In genomic region chr19:44857837-44858236, GRCh38 we compare ENCODE assay signal across 36 cellular contexts. TPM values are rescaled to one million over a fixed set of nuclear protein-coding genes. Genes with fewer than 3 reads are reported as not detected.
A peak's percentile ranks its signal among the peaks of the same experiment; 100 is the strongest.
DNase-seq lines count a peak whose midpoint lies in the region; ATAC-seq and TF ChIP-seq lines count a peak whose summit lies in the region.
"Had no signal": no experiment of that assay in that cellular context is flagged by ENCODE, and none has a peak within 500 bp of the region (broad histone marks: within the 10 kb centered on the region; RNA-seq: fewer than 3 reads in every experiment).

No MANE protein-coding gene starts in this region.

- no peaks in the 10 kb centered on the region for H3K9me3 Mint-ChIP-seq in stimulated activated effector memory CD8-positive, alpha-beta T cell treated with anti-CD3 and anti-CD28 coated beads, Interleukin-12 subunit alpha, Interleukin-12 subunit beta, amount 100 ng/mL, for 72 hours
- H3K9me3 Mint-ChIP-seq: activated naive CD8-positive, alpha-beta T cell treated with anti-CD3 and anti-CD28 coated beads, Interleukin-2, amount 10 ng/mL, durations not matched to agents 7 days and 5 days; activated T-cell treated with anti-CD3 and anti-CD28 coated beads, Interleukin-2, amount 50 U/mL, for 4 hours; endodermal cell; H9; T-cell had no signal

- H3K4me3 ChIP-seq in HAP-1 = no peak overlapping the region
- H3K4me3 ChIP-seq in duodenal mucosa (ENCODE audit: low read depth in 1 of 2, low read length in 2 of 2) = no peak overlapping the region
- no peak overlapping the region for H3K4me3 ChIP-seq in WERI-Rb-1 (ENCODE audit: low read depth, low read length)
- H3K4me3 ChIP-seq: ascending aorta, esophagus squamous epithelium, heart right ventricle, smooth muscle cell, testis had no signal

- no peaks in the 10 kb centered on the region for H3K27me3 ChIP-seq in HAP-1 (ENCODE audit: low read depth)
- no peaks in the 10 kb centered on the region for H3K27me3 ChIP-seq in duodenal mucosa (ENCODE audit: control insufficient read depth in 1 of 2, insufficient read depth in 2 of 2, low read length in 2 of 2)
- H3K27me3 ChIP-seq in WERI-Rb-1 (ENCODE audit: insufficient read depth, low read depth, severe bottlenecking) = no peaks in the 10 kb centered on the region
- H3K27me3 ChIP-seq: ascending aorta, esophagus squamous epithelium, foreskin keratinocyte, heart right ventricle, testis had no signal

- TF ChIP-seq CTCF in 22Rv1 (IDR thresholded peaks at IDR 0.05) = no peak
- no peak for TF ChIP-seq CTCF in WERI-Rb-1 (IDR thresholded peaks at IDR 0.05; ENCODE audit: low read depth, low read length)

- TF ChIP-seq POLR2A in GM18505 (IDR thresholded peaks at IDR 0.05; ENCODE audit: borderline replicate concordance, extremely low read depth, insufficient read depth, insufficient read length) = no peak

- no peak overlapping the region for H3K4me3 Mint-ChIP-seq in stimulated activated effector memory CD8-positive, alpha-beta T cell treated with anti-CD3 and anti-CD28 coated beads, Interleukin-12 subunit alpha, Interleukin-12 subunit beta, amount 100 ng/mL, for 72 hours
- H3K4me3 Mint-ChIP-seq: activated CD8-positive, alpha-beta memory T cell treated with anti-CD3 and anti-CD28 coated beads, Interleukin-2, amount 10 ng/mL, durations not matched to agents 7 days and 5 days; activated naive CD8-positive, alpha-beta T cell treated with anti-CD3 and anti-CD28 coated beads, Interleukin-2, amount 10 ng/mL, durations not matched to agents 7 days and 5 days; activated T-cell treated with anti-CD3 and anti-CD28 coated beads, Interleukin-2, amount 50 U/mL, for 4 hours; CD4-positive, alpha-beta memory T cell; endodermal cell; H9; neural crest cell; T-cell had no signal

- H3K9me3 ChIP-seq in HAP-1 (no peaks in the 10 kb centered on the region), duodenal mucosa (ENCODE audit: control insufficient read depth in 1 of 2, low read length in 2 of 2) (no peaks in the 10 kb centered on the region), WERI-Rb-1 (ENCODE audit: severe bottlenecking) (no peaks in the 10 kb centered on the region)
- H3K9me3 ChIP-seq: ascending aorta, esophagus squamous epithelium, heart right ventricle, testis had no signal

- no peak for ATAC-seq in stimulated activated effector memory CD8-positive, alpha-beta T cell treated with anti-CD3 and anti-CD28 coated beads, Interleukin-12 subunit alpha, Interleukin-12 subunit beta, amount 100 ng/mL, for 72 hours
- ATAC-seq in GM18505 (IDR thresholded peaks at IDR 0.05; ENCODE audit: unreplicated experiment) = no peak
- ATAC-seq: activated CD8-positive, alpha-beta memory T cell treated with anti-CD3 and anti-CD28 coated beads, Interleukin-2, amount 10 ng/mL, durations not matched to agents 7 days and 5 days; activated T-cell treated with anti-CD3 and anti-CD28 coated beads, Interleukin-2, amount 50 U/mL, for 4 hours; foreskin keratinocyte; stimulated activated naive CD8-positive, alpha-beta T cell treated with anti-CD3 and anti-CD28 coated beads, Interleukin-15, Interleukin-2, amounts not matched to agents 100 U/mL and 50 U/mL, for 24 hours; T-cell had no signal

- no peaks in the 10 kb centered on the region for H3K4me1 Mint-ChIP-seq in stimulated activated effector memory CD8-positive, alpha-beta T cell treated with anti-CD3 and anti-CD28 coated beads, Interleukin-12 subunit alpha, Interleukin-12 subunit beta, amount 100 ng/mL, for 72 hours
- H3K4me1 Mint-ChIP-seq: neural crest cell, T-cell had no signal

- no peak overlapping the region for H3K27ac Mint-ChIP-seq in stimulated activated effector memory CD8-positive, alpha-beta T cell treated with anti-CD3 and anti-CD28 coated beads, Interleukin-12 subunit alpha, Interleukin-12 subunit beta, amount 100 ng/mL, for 72 hours
- H3K27ac Mint-ChIP-seq: activated CD8-positive, alpha-beta memory T cell treated with anti-CD3 and anti-CD28 coated beads, Interleukin-2, amount 10 ng/mL, durations not matched to agents 7 days and 5 days; activated naive CD8-positive, alpha-beta T cell treated with anti-CD3 and anti-CD28 coated beads, Interleukin-2, amount 10 ng/mL, durations not matched to agents 7 days and 5 days; CD4-positive, alpha-beta memory T cell; H9; T-cell had no signal

- in situ Hi-C loops in HAP-1 (cut with MboI; ENCODE audit: low sequenced_read_pairs) = no loop called here

- peak overlapping the region; percentile 66 for H3K27ac ChIP-seq in 22Rv1
- H3K27ac ChIP-seq in duodenal mucosa (ENCODE audit: low read depth, low read length) = peak overlapping the region; percentile 10
- H3K27ac ChIP-seq in WERI-Rb-1 = no peak overlapping the region
- H3K27ac ChIP-seq: ascending aorta, esophagus squamous epithelium, foreskin keratinocyte, parathyroid adenoma, RWPE1 had no signal

- DNase-seq in HAP-1 (ENCODE audit: low spot score in 2 of 2) (peak; percentile 59 to 68), mucosa of gallbladder (ENCODE audit: low spot score) (peak; percentile 74), WERI-Rb-1 (no peak), SHP77 (lab: John Stamatoyannopoulos, UW) (no peak)
- no peak for DNase-seq in stimulated activated effector memory CD8-positive, alpha-beta T cell treated with anti-CD3 and anti-CD28 coated beads, Interleukin-12 subunit alpha, Interleukin-12 subunit beta, amount 100 ng/mL, for 72 hours (ENCODE audit: low spot score in 2 of 2)
- DNase-seq: activated CD4-positive, alpha-beta T cell treated with anti-CD3 and anti-CD28 coated beads, Interleukin-2, amount 50 U/mL, for 4 hours; activated CD8-positive, alpha-beta memory T cell treated with anti-CD3 and anti-CD28 coated beads, Interleukin-2, amount 10 ng/mL, durations not matched to agents 7 days and 5 days; activated gamma-delta T cell; activated naive CD8-positive, alpha-beta T cell treated with anti-CD3 and anti-CD28 coated beads, Interleukin-2, amount 10 ng/mL, durations not matched to agents 7 days and 5 days; activated T-cell treated with anti-CD3 and anti-CD28 coated beads, Interleukin-2, amount 50 U/mL, for 4 hours; AML-193; caudate nucleus; CD4-positive, alpha-beta memory T cell; cortex of kidney; DMS153; endodermal cell; esophagus squamous epithelium; foreskin keratinocyte; H9; heart right ventricle; kidney glomerular epithelial cell; mammary epithelial cell; NCI-H1436 treated with DMSO at 0.1 percent for 48 hours; NCI-H446 treated with DMSO at 0.1 percent for 48 hours; stimulated activated CD4-positive, alpha-beta T cell treated with anti-CD3 and anti-CD28 coated beads, Interleukin-1b, Interleukin-23, amount 100 ng/mL, for 48 hours; stimulated activated naive CD8-positive, alpha-beta T cell treated with anti-CD3 and anti-CD28 coated beads, Interleukin-15, Interleukin-2, amounts not matched to agents 100 U/mL and 50 U/mL, for 24 hours; T-cell; testis had no signal

- H3K36me3 Mint-ChIP-seq in stimulated activated effector memory CD8-positive, alpha-beta T cell treated with anti-CD3 and anti-CD28 coated beads, Interleukin-12 subunit alpha, Interleukin-12 subunit beta, amount 100 ng/mL, for 72 hours = no peaks in the 10 kb centered on the region
- H3K36me3 Mint-ChIP-seq: activated CD8-positive, alpha-beta memory T cell treated with anti-CD3 and anti-CD28 coated beads, Interleukin-2, amount 10 ng/mL, durations not matched to agents 7 days and 5 days; activated naive CD8-positive, alpha-beta T cell treated with anti-CD3 and anti-CD28 coated beads, Interleukin-2, amount 10 ng/mL, durations not matched to agents 7 days and 5 days; CD4-positive, alpha-beta memory T cell; T-cell had no signal

- peaks cover 2% of the 10 kb centered on the region; the same call in 1 of the 2 replicates for H3K4me1 ChIP-seq in HAP-1
- H3K4me1 ChIP-seq in duodenal mucosa (ENCODE audit: control insufficient read depth in 1 of 2, insufficient read depth in 2 of 2, low read length in 2 of 2) = peaks cover 12 to 17% of the 10 kb centered on the region in 2 donors
- H3K4me1 ChIP-seq: foreskin keratinocyte had no signal

- H3K36me3 ChIP-seq in HAP-1 (replicated peaks) (peaks cover 35% of the 10 kb centered on the region), duodenal mucosa (ENCODE audit: control insufficient read depth in 1 of 2, insufficient read depth in 2 of 2, low read length in 2 of 2) (peaks cover 0 to 14% of the 10 kb centered on the region in 2 donors), WERI-Rb-1 (peaks cover 26% of the 10 kb centered on the region)

- H3K9ac ChIP-seq in duodenal mucosa (ENCODE audit: low read depth in 1 of 2, low read length in 2 of 2) = no peak overlapping the region
- H3K9ac ChIP-seq: parathyroid adenoma had no signal

RNA-seq across cellular contexts. Expression of gene NECTIN2, which starts 11.7 kb away (rescaled TPM):
- 331 TPM for total RNA-seq in mucosa of gallbladder

RNA-seq across cellular contexts. Expression of gene TOMM40, which starts 33.2 kb away (rescaled TPM):
- total RNA-seq in mucosa of gallbladder = 35.0 TPM

RNA-seq across cellular contexts. Expression of gene APOE, which starts 47.8 kb away (rescaled TPM):
- 435 TPM for total RNA-seq in mucosa of gallbladder

RNA-seq across cellular contexts. Expression of gene BCAM, which starts 48.9 kb away (rescaled TPM):
- total RNA-seq in mucosa of gallbladder = 75.9 TPM
- total RNA-seq: activated CD8-positive, alpha-beta memory T cell treated with anti-CD3 and anti-CD28 coated beads, Interleukin-2, amount 10 ng/mL, durations not matched to agents 7 days and 5 days; activated naive CD8-positive, alpha-beta T cell treated with anti-CD3 and anti-CD28 coated beads, Interleukin-2, amount 10 ng/mL, durations not matched to agents 7 days and 5 days; CD4-positive, alpha-beta memory T cell had no signal

RNA-seq across cellular contexts. Expression of gene APOC1, which starts 56.6 kb away (rescaled TPM):
- 103 TPM for total RNA-seq in mucosa of gallbladder

Comparison
In these comparisons a context has a peak if more than half of its experiments do, and no peak if none do; other contexts are left out.
1. DNase-seq: peak in HAP-1 (2 of 2) and mucosa of gallbladder (single experiment); none in WERI-Rb-1 (single experiment), stimulated activated effector memory CD8-positive, alpha-beta T cell treated with anti-CD3 and anti-CD28 coated beads, Interleukin-12 subunit alpha, Interleukin-12 subunit beta, amount 100 ng/mL, for 72 hours (0 of 2) and SHP77 (0 of 2).